Comparison of ENCODE assay signal across 16 cellular contexts in the genomic region with DNA sequence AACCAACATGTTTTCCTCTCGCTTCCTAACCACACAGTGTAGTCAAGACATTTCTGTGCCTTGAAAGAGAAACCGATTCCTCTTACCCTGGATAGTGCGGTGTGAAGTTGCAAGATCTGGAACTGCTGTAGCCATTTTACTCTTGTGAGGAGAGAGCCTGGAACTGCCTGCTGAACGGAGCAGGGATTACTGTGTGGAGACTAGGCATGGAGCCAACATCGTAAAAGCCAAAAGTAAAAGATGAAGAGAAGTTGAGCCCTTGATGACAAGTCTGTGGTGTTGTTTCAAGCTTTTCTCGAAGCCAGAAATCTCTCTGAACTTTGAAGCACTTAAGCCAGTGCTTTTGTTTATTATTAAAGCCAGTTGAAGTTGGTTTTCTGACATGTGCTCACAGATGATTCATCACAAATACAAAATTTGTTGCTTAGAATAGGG.
DNase-seq lines count a peak whose midpoint lies in the region; ATAC-seq and TF ChIP-seq lines count a peak whose summit lies in the region.
"Had no signal": no experiment of that assay in that cellular context is flagged by ENCODE, and none has a peak within 500 bp of the region (broad histone marks: within the 10 kb centered on the region; RNA-seq: fewer than 3 reads in every experiment).

No MANE protein-coding gene starts in this region.

- peaks cover 4% of the 10 kb centered on the region for H3K27me3 Mint-ChIP-seq in nephron progenitor cell (ENCODE audit: low read depth, poor library complexity)

- H3K9me3 ChIP-seq in A673 (ENCODE audit: low read depth, low read length, poor library complexity, severe bottlenecking) = no peaks in the 10 kb centered on the region
- H3K9me3 ChIP-seq in HEK293 (ENCODE audit: control insufficient read depth, insufficient read depth, low read depth, low read length) = no peaks in the 10 kb centered on the region
- H3K9me3 ChIP-seq: Peyer's patch had no signal

- H3K27ac ChIP-seq in A673 (ENCODE audit: low read depth, low read length, poor library complexity, severe bottlenecking) (no peak overlapping the region), HEK293 (ENCODE audit: extremely low read depth, low read depth, low read length) (no peak overlapping the region)
- H3K27ac ChIP-seq: cardiac muscle cell, gastroesophageal sphincter had no signal

- BruUV-seq in A673 (replicated peaks; lab: Mats Ljungman, UMichigan) = no TSS peak

- H3K36me3 Mint-ChIP-seq in nephron progenitor cell (ENCODE audit: low read depth) = no peaks in the 10 kb centered on the region

- H3K4me1 Mint-ChIP-seq in nephron progenitor cell = peaks cover 8% of the 10 kb centered on the region

- H3K4me3 Mint-ChIP-seq in nephron progenitor cell = no peak overlapping the region
- H3K4me3 Mint-ChIP-seq: H9; T-helper 1 cell treated with Interleukin-12 subunit alpha and Interleukin-12 subunit beta and Interleukin-4 antibody, amounts not matched to agents 30 μg/mL and 1 μg/mL, for 36 hours had no signal

- H3K36me3 ChIP-seq in A673 (ENCODE audit: insufficient read depth, low read length, poor library complexity, severe bottlenecking) (no peaks in the 10 kb centered on the region), HEK293 (ENCODE audit: control insufficient read depth in 2 of 2, insufficient read depth in 1 of 2, low read length in 2 of 2) (no peaks in the 10 kb centered on the region)
- H3K36me3 ChIP-seq: cardiac muscle cell, gastroesophageal sphincter, Peyer's patch had no signal

- intact Hi-C loops in A673 (cut with micrococcal nuclease; ENCODE audit: unreplicated experiment) = no loop called here

- POLR2A ChIA-PET in A673 (lab: Charles Lee; ENCODE audit: low non-redundant PET) (no interaction called here), HEK293 (lab: Yijun Ruan, JAX) (no interaction called here)

- no peaks in the 10 kb centered on the region for H3K27me3 ChIP-seq in A673 (replicated peaks; ENCODE audit: insufficient read depth, low read depth, low read length, poor library complexity)
- H3K27me3 ChIP-seq: cardiac muscle cell, gastroesophageal sphincter, Peyer's patch had no signal

- H3K4me1 ChIP-seq in A673 (ENCODE audit: insufficient read depth, low read length, poor library complexity, severe bottlenecking) (no peaks in the 10 kb centered on the region), HEK293 (ENCODE audit: control insufficient read depth, insufficient read depth, low read length) (no peaks in the 10 kb centered on the region)

- peaks cover 5% of the 10 kb centered on the region for H3K9me3 Mint-ChIP-seq in nephron progenitor cell
- H3K9me3 Mint-ChIP-seq: T-helper 1 cell treated with Interleukin-12 subunit alpha and Interleukin-12 subunit beta and Interleukin-4 antibody, amounts not matched to agents 30 μg/mL and 1 μg/mL, for 36 hours had no signal

- TF ChIP-seq CTCF in A673 (conservative IDR thresholded peaks at IDR 0.05; ENCODE audit: low read depth, low read length) = no peak
- TF ChIP-seq CTCF in HEK293 (tag by site-specific recombination; IDR thresholded peaks at IDR 0.05) = no peak
- TF ChIP-seq CTCF in nephron progenitor cell (IDR thresholded peaks at IDR 0.05) = no peak

- H3K27ac Mint-ChIP-seq in nephron progenitor cell = no peak overlapping the region
- H3K27ac Mint-ChIP-seq: H9; T-helper 1 cell treated with Interleukin-12 subunit alpha and Interleukin-12 subunit beta and Interleukin-4 antibody, amounts not matched to agents 30 μg/mL and 1 μg/mL, for 36 hours had no signal

- DNase-seq in A673 (ENCODE audit: low spot score) (peak; percentile 10), SW480 (ENCODE audit: low spot score) (peak; percentile 12), left kidney (ENCODE audit: low read depth, low spot score) (peak; percentile 64), NCI-H187 (lab: John Stamatoyannopoulos, UW) (no peak), nephron progenitor cell (no peak), foreskin melanocyte (no peak)
- DNase-seq: activated naive CD4-positive, alpha-beta T cell treated with anti-CD3 and anti-CD28 coated beads, Interleukin-2, amount 50 U/mL, for 16 hours; H9; nucleus accumbens had no signal

- CTCF ChIA-PET in A673 (lab: Charles Lee) (no interaction called here), HEK293 (lab: Yijun Ruan, JAX) (no interaction called here)

- no peak overlapping the region for H3K4me3 ChIP-seq in A673 (ENCODE audit: low read depth, low read length, poor library complexity, severe bottlenecking)
- H3K4me3 ChIP-seq in HEK293 (ENCODE audit: low read depth, low read length) = no peak overlapping the region
- H3K4me3 ChIP-seq: cardiac muscle cell, gastroesophageal sphincter, Peyer's patch had no signal

- ATAC-seq in HG03469 (IDR thresholded peaks at IDR 0.05; ENCODE audit: unreplicated experiment) = no peak
- ATAC-seq: activated CD4-positive, CD25-positive, alpha-beta regulatory T cell treated with anti-CD3 and anti-CD28 coated beads, Interleukin-2, amount 50 U/mL, for 24 hours; gastroesophageal sphincter had no signal

TF ChIP-seq in HEK293, 187 proteins besides CTCF, POLR2A, EP300 and RAD21:
- TF ChIP-seq PRDM6 (tag by site-specific recombination; IDR thresholded peaks at IDR 0.05) (peak; percentile 73), ZNF175 (tag by site-specific recombination; IDR thresholded peaks at IDR 0.05) (no peak)
TF ChIP-seq in HEK293: peak in this region for 1.

Comparison
In these comparisons a context has a peak if more than half of its experiments do, and no peak if none do; other contexts are left out.
1. DNase-seq: peak in A673 (single experiment), SW480 (single experiment) and left kidney (single experiment); none in NCI-H187 (0 of 2), nephron progenitor cell (single experiment) and foreskin melanocyte (single experiment).